8 cellular contexts compared by ENCODE assay signal in genomic region chr15:45458746-45459403, GRCh38.
DNase-seq lines count a peak whose midpoint lies in the region.

No MANE protein-coding gene starts in this region.

- DNase-seq in NCI-H524 (lab: John Stamatoyannopoulos, UW): peak; percentile 11 to 64
- no peak for DNase-seq in NCI-H524 treated with DMSO at 0.1 percent for 48 hours (lab: John Stamatoyannopoulos, UW)
- DNase-seq in NCI-H2196 (lab: John Stamatoyannopoulos, UW; ENCODE audit: unreplicated experiment): peak; percentile 57
- DNase-seq in activated CD4-positive, alpha-beta T cell treated with anti-CD3 and anti-CD28 coated beads, Interleukin-2, amount 10 ng/mL, durations not matched to agents 7 days and 5 days: peak; percentile 86
- peak; percentile 28 to 46 for DNase-seq in dermis microvascular lymphatic vessel endothelial cell (ENCODE audit: low read depth in 2 of 2)
- peak; percentile 47 to 59 for DNase-seq in lung microvascular endothelial cell (ENCODE audit: low read depth in 2 of 2)
- DNase-seq in stimulated activated CD4-positive, alpha-beta T cell treated with anti-CD3 and anti-CD28 coated beads, TNF-alpha, amount 100 ng/mL, for 48 hours (ENCODE audit: low read depth in 3 of 3): peak; percentile 55 to 74 (median 62)
- DNase-seq in amniotic stem cell (lab: John Stamatoyannopoulos, UW): no peak

- H3K4me3 Mint-ChIP-seq in activated CD4-positive, alpha-beta T cell treated with anti-CD3 and anti-CD28 coated beads, Interleukin-2, amount 10 ng/mL, durations not matched to agents 7 days and 5 days: peak overlapping the region; percentile 48

- peaks cover under 1% of the 10 kb centered on the region for H3K36me3 Mint-ChIP-seq in activated CD4-positive, alpha-beta T cell treated with anti-CD3 and anti-CD28 coated beads, Interleukin-2, amount 10 ng/mL, durations not matched to agents 7 days and 5 days (ENCODE audit: low read depth)

- no peaks in the 10 kb centered on the region for H3K27me3 Mint-ChIP-seq in activated CD4-positive, alpha-beta T cell treated with anti-CD3 and anti-CD28 coated beads, Interleukin-2, amount 10 ng/mL, durations not matched to agents 7 days and 5 days

- peaks cover 48% of the 10 kb centered on the region for H3K4me1 Mint-ChIP-seq in activated CD4-positive, alpha-beta T cell treated with anti-CD3 and anti-CD28 coated beads, Interleukin-2, amount 10 ng/mL, durations not matched to agents 7 days and 5 days

- H3K9me3 Mint-ChIP-seq in activated CD4-positive, alpha-beta T cell treated with anti-CD3 and anti-CD28 coated beads, Interleukin-2, amount 10 ng/mL, durations not matched to agents 7 days and 5 days: peaks cover under 1% of the 10 kb centered on the region

- H3K27ac Mint-ChIP-seq in activated CD4-positive, alpha-beta T cell treated with anti-CD3 and anti-CD28 coated beads, Interleukin-2, amount 10 ng/mL, durations not matched to agents 7 days and 5 days: no peak overlapping the region

- POLR2A ChIA-PET in activated CD4-positive, alpha-beta T cell treated with anti-CD3 and anti-CD28 coated beads, Interleukin-2, amount 10 ng/mL, durations not matched to agents 7 days and 5 days (lab: Charles Lee): no interaction called here

- CTCF ChIA-PET in activated CD4-positive, alpha-beta T cell treated with anti-CD3 and anti-CD28 coated beads, Interleukin-2, amount 10 ng/mL, durations not matched to agents 7 days and 5 days (lab: Charles Lee): interaction anchor here (0.8 to 4.2 kb wide), 8 partner anchors 29 to 154 kb away, joined by 3 to 46 read pairs (median 6); a partner anchor contains a TSS

Comparison
In these comparisons a context has a peak if more than half of its experiments do, and no peak if none do; other contexts are left out.
1. DNase-seq: peak in NCI-H524 (2 of 2), NCI-H2196 (single experiment), activated CD4-positive, alpha-beta T cell treated with anti-CD3 and anti-CD28 coated beads, Interleukin-2, amount 10 ng/mL, durations not matched to agents 7 days and 5 days (single experiment), dermis microvascular lymphatic vessel endothelial cell (2 of 2), lung microvascular endothelial cell (2 of 2) and stimulated activated CD4-positive, alpha-beta T cell treated with anti-CD3 and anti-CD28 coated beads, TNF-alpha, amount 100 ng/mL, for 48 hours (3 of 3); none in NCI-H524 treated with DMSO at 0.1 percent for 48 hours (single experiment) and amniotic stem cell (single experiment).